ENCODE assay signal across 22 cellular contexts in genomic region chr22:48653929-48654328, GRCh38.
"Had no signal": no experiment of that assay in that cellular context is flagged by ENCODE, and none has a peak within 500 bp of the region (broad histone marks: within the 10 kb centered on the region; RNA-seq: fewer than 3 reads in every experiment).

No MANE protein-coding gene starts in this region.

- ATAC-seq: K562, Panc1, PC-3 had no signal

- H3K4me3 ChIP-seq: K562, SJCRH30, SK-N-MC had no signal

- DNase-seq: Kasumi-1, MM.1S, NCI-H1092 treated with DMSO at 0.1 percent for 48 hours, NCI-H1436, NCI-H187, NCI-H2029, NCI-H2081 treated with DMSO at 0.1 percent for 48 hours, NCI-H2171, NCI-H226, NCI-H446, NCI-H524 treated with DMSO at 0.1 percent for 48 hours, NCI-H69, NCI-H774, PC-3, SHP77 treated with DMSO at 0.1 percent for 48 hours, SJCRH30 had no signal

- H3K4me1 ChIP-seq: SJCRH30 had no signal

- H3K27ac ChIP-seq: HL-60, KMS-11, RWPE1, SJCRH30, SK-N-MC had no signal

- H3K36me3 ChIP-seq: SJCRH30 had no signal

- H3K9me3 ChIP-seq: SJCRH30 had no signal

- H3K27me3 ChIP-seq: SJCRH30 had no signal
